In the genomic region with DNA sequence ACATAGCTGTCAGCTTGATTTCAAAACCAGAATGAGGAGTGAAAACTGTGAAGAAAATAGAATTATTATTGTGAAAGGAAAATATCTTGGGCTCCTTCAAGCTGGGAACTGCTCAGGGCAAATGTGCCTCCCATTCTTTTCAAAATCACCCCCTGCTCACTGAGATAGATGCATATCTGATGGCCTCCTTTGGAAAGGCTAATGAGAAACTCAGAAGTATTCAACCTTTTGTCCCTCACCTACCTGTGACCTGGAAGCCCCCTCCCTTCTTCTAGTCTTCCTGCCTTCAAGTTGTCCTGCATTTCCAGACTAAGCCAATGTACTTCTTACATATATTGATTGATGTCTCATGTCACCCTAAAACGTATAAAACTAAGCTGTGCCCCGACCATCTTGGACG, we compare ENCODE assay signal across 1 cellular context.
TF ChIP-seq lines count a peak whose summit lies in the region.

No MANE protein-coding gene starts in this region.

TF ChIP-seq in H1, 55 proteins besides CTCF, POLR2A, EP300 and RAD21:
- TF ChIP-seq BCL11A (IDR thresholded peaks at IDR 0.05; ENCODE audit: low read depth in 2 of 2, low read length in 2 of 2): no peak
- TF ChIP-seq SP4 (IDR thresholded peaks at IDR 0.05; ENCODE audit: low read length): no peak
- no peak for TF ChIP-seq BRCA1 (IDR thresholded peaks at IDR 0.05; ENCODE audit: low read depth, low read length)
- no peak for TF ChIP-seq ASH2L (IDR thresholded peaks at IDR 0.05; ENCODE audit: low read length)
